ENCODE assay signal across 7 cellular contexts in the genomic region with DNA sequence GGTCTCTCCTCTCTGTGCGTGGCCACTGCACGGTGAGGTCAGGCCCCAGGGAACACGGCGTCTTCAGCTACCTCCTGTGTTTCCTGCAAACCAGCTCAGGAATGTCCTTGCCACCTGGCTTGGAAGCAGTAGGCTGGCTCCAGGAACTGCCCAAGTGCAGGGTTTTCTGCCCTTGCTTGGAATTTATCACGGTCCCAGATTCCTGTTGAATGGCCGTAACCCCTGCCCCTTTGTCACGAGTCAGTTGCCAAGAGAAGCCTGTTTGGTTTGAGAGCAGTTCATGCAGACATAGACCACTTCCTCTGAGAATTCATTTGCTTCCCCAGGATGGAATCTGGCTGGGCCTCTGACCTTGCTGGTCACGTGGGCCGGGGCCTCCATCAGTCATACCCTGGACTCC.
A peak's percentile ranks its signal among the peaks of the same experiment; 100 is the strongest.
DNase-seq lines count a peak whose midpoint lies in the region; TF ChIP-seq lines count a peak whose summit lies in the region.
"Not testable (repeated sequence)": the region's sequence is repeated elsewhere in the genome, so short reads cannot be mapped to it uniquely, and the experiment has no call there.

No MANE protein-coding gene starts in this region.

- peaks cover 9 to 42% (median 31%) of the 10 kb centered on the region in 11 experiments; a peak in 18 of 22 replicates for H3K36me3 ChIP-seq in BLaER1 treated with 17β-estradiol and CSF1 and Interleukin-3, amounts not matched to agents 10 nM and 100 nM
- H3K36me3 ChIP-seq in cardiac muscle cell, result not testable (repeated sequence)
- H3K36me3 ChIP-seq in liver (ENCODE audit: control insufficient read depth in 4 of 4, insufficient read depth in 3 of 4, low read depth in 1 of 4, low read length in 3 of 4), result peaks cover 0 to 15% (median 3%) of the 10 kb centered on the region in 4 donors

- H3K9me3 ChIP-seq in BLaER1 treated with 17β-estradiol and CSF1 and Interleukin-3, amounts not matched to agents 10 nM and 100 nM (replicated peaks in 1 of 11); cardiac muscle cell (ENCODE audit: low read depth); liver (ENCODE audit: control insufficient read depth in 4 of 4, low read length in 3 of 4): not testable (repeated sequence)

- H3K27me3 ChIP-seq in BLaER1 treated with 17β-estradiol and CSF1 and Interleukin-3, amounts not matched to agents 10 nM and 100 nM; cardiac muscle cell; liver (ENCODE audit: control insufficient read depth in 4 of 4, insufficient read depth in 4 of 4, low read length in 3 of 4): not testable (repeated sequence)

- WGBS in liver, result 82% methylated on average over 5 of the region's 9 CpGs

- TF ChIP-seq RAD21 in liver (IDR thresholded peaks at IDR 0.05), result not testable (repeated sequence)

- peak overlapping the region in 10 of 11 experiments; percentile 33 to 66 (median 50); a peak in 14 of 22 replicates for H3K4me2 ChIP-seq in BLaER1 treated with 17β-estradiol and CSF1 and Interleukin-3, amounts not matched to agents 10 nM and 100 nM

- H3K27ac ChIP-seq in BLaER1 treated with 17β-estradiol and CSF1 and Interleukin-3, amounts not matched to agents 10 nM and 100 nM; liver (ENCODE audit: low read depth in 1 of 2, low read length in 2 of 2): not testable (repeated sequence)
- peak overlapping the region; percentile 62 for H3K27ac ChIP-seq in cardiac muscle cell

- H3K4me3 ChIP-seq in BLaER1 treated with 17β-estradiol and CSF1 and Interleukin-3, amounts not matched to agents 10 nM and 100 nM; choroid plexus epithelial cell (ENCODE audit: low read depth, low read length); cardiac muscle cell; liver (ENCODE audit: low read depth in 1 of 3, low read length in 3 of 3): not testable (repeated sequence)

- H4K20me1 ChIP-seq in BLaER1 treated with 17β-estradiol and CSF1 and Interleukin-3, amounts not matched to agents 10 nM and 100 nM, result peaks cover 0 to 39% (median 12%) of the 10 kb centered on the region in 11 experiments; a peak in 11 of 22 replicates

- DNase-seq in activated effector memory CD4-positive, alpha-beta T cell treated with anti-CD3 and anti-CD28 coated beads, Interleukin-2, amount 50 U/mL, for 16 hours, result peak; percentile 25
- DNase-seq in choroid plexus epithelial cell (ENCODE audit: low read depth) (peak; percentile 42), cardiac muscle cell (ENCODE audit: low read depth in 1 of 2, low spot score in 1 of 2) (peak in 1 of 2 donors; percentile 29), posterior vena cava (ENCODE audit: low spot score) (peak; percentile 72), superior temporal gyrus (ENCODE audit: extremely low spot score) (peak; percentile 1)

- intact Hi-C loops in posterior vena cava (cut with DNase I), result not testable (repeated sequence)

- H3K4me1 ChIP-seq in BLaER1 treated with 17β-estradiol and CSF1 and Interleukin-3, amounts not matched to agents 10 nM and 100 nM, result peaks cover 16 to 44% (median 39%) of the 10 kb centered on the region in 10 experiments
- not testable (repeated sequence) for H3K4me1 ChIP-seq in cardiac muscle cell (ENCODE audit: low read depth); liver (ENCODE audit: control insufficient read depth in 4 of 4, insufficient read depth in 4 of 4, low read length in 3 of 4)

- not testable (repeated sequence) for TF ChIP-seq CTCF in choroid plexus epithelial cell (conservative IDR thresholded peaks at IDR 0.05; ENCODE audit: low read depth, low read length); cardiac muscle cell (IDR thresholded peaks at IDR 0.05; ENCODE audit: low read depth, low read length); liver (IDR thresholded peaks at IDR 0.05; ENCODE audit: low read depth, low read length, missing input control)

- H3K9ac ChIP-seq in BLaER1 treated with 17β-estradiol and CSF1 and Interleukin-3, amounts not matched to agents 10 nM and 100 nM; liver (ENCODE audit: low read depth in 1 of 2, low read length in 2 of 2): not testable (repeated sequence)

TF ChIP-seq in liver, 16 proteins besides CTCF, POLR2A, EP300 and RAD21:
- TF ChIP-seq NR2F2 (IDR thresholded peaks at IDR 0.05), result peak; percentile 71
